9 cellular contexts compared by ENCODE assay signal in the genomic region with DNA sequence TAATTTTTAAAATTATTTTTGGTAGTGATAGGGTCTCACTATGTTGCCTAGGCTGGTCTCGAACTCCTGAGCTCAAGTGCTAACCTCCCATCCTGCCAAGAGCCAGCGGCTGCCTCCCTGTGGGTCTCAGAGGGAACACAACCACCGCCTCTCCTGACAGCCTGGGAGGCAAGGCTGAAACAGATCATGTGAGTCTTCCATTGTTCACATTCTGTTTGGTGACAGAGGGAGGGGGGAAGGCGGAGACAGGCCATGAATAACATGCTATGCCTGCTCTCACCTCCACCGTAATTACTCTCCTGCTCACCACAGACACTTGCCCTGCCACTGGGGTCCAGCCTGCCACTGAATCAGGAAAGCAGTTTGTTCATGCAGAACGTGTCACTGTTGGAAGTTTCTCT.
A peak's percentile ranks its signal among the peaks of the same experiment; 100 is the strongest.
DNase-seq lines count a peak whose midpoint lies in the region; ATAC-seq and TF ChIP-seq lines count a peak whose summit lies in the region.
"Had no signal": no experiment of that assay in that cellular context is flagged by ENCODE, and none has a peak within 500 bp of the region (broad histone marks: within the 10 kb centered on the region; RNA-seq: fewer than 3 reads in every experiment).

No MANE protein-coding gene starts in this region.

- H3K4ac ChIP-seq in mesendoderm (ENCODE audit: low read depth, low read length): no peak overlapping the region

- BruUV-seq in Calu3 (replicated peaks; lab: Mats Ljungman, UMichigan): no TSS peak

- no peaks in the 10 kb centered on the region for H3K27me3 Mint-ChIP-seq in Calu3 (ENCODE audit: unreplicated experiment)
- peaks cover 17% of the 10 kb centered on the region for H3K27me3 Mint-ChIP-seq in activated T-helper 1 cell treated with anti-CD3 and anti-CD28 coated beads, Interleukin-12 subunit alpha, Interleukin-12 subunit beta, Interleukin-2, Interleukin-4 antibody, amounts not matched to agents 30 ng/mL and 10 ng/mL and 1 ng/mL, durations not matched to agents 14 hours and 24 hours and 36 hours (ENCODE audit: insufficient read depth)

- CTCF ChIA-PET in Calu3 (lab: Charles Lee): interaction anchor here (1.4 to 1.9 kb wide), 3 partner anchors 11 to 141 kb away, joined by 4 to 8 read pairs (median 7); no protein-coding TSS in a partner anchor

- intact Hi-C loops in Calu3 (cut with micrococcal nuclease; ENCODE audit: unreplicated experiment): no loop called here
- intact Hi-C loops in activated T-helper 1 cell treated with anti-CD3 and anti-CD28 coated beads, Interleukin-12 subunit alpha, Interleukin-12 subunit beta, Interleukin-2, Interleukin-4 antibody, amounts not matched to agents 30 ng/mL and 10 ng/mL and 1 ng/mL, durations not matched to agents 14 hours and 24 hours and 36 hours (cut with micrococcal nuclease): no loop called here

- H3K9me3 Mint-ChIP-seq in Calu3 (ENCODE audit: low read depth, unreplicated experiment): no peaks in the 10 kb centered on the region
- no peaks in the 10 kb centered on the region for H3K9me3 Mint-ChIP-seq in activated T-helper 1 cell treated with anti-CD3 and anti-CD28 coated beads, Interleukin-12 subunit alpha, Interleukin-12 subunit beta, Interleukin-2, Interleukin-4 antibody, amounts not matched to agents 30 ng/mL and 10 ng/mL and 1 ng/mL, durations not matched to agents 14 hours and 24 hours and 36 hours

- H3K27me3 ChIP-seq in mesendoderm (ENCODE audit: insufficient read depth, low read length, poor library complexity): no peaks in the 10 kb centered on the region

- H3K56ac ChIP-seq in mesendoderm (ENCODE audit: low read length): peak overlapping the region; percentile 38

- no peaks in the 10 kb centered on the region for H3K79me1 ChIP-seq in mesendoderm (ENCODE audit: low read length)

- H4K5ac ChIP-seq in mesendoderm (ENCODE audit: low read length): no peak overlapping the region

- H3K4me1 Mint-ChIP-seq in Calu3 (ENCODE audit: low read depth, unreplicated experiment): peaks cover 27% of the 10 kb centered on the region
- no peaks in the 10 kb centered on the region for H3K4me1 Mint-ChIP-seq in activated T-helper 1 cell treated with anti-CD3 and anti-CD28 coated beads, Interleukin-12 subunit alpha, Interleukin-12 subunit beta, Interleukin-2, Interleukin-4 antibody, amounts not matched to agents 30 ng/mL and 10 ng/mL and 1 ng/mL, durations not matched to agents 14 hours and 24 hours and 36 hours (ENCODE audit: low read depth)

- DNase-seq in Calu3 (peak; percentile 69), NCI-H2081 (lab: John Stamatoyannopoulos, UW) (peak; percentile 86 to 90), dermis microvascular lymphatic vessel endothelial cell (ENCODE audit: low read depth in 2 of 2) (peak; percentile 69 to 76), mesendoderm (peak; percentile 95)
- no peak for DNase-seq in activated T-helper 1 cell treated with anti-CD3 and anti-CD28 coated beads, Interleukin-12 subunit alpha, Interleukin-12 subunit beta, Interleukin-2, Interleukin-4 antibody, amounts not matched to agents 30 ng/mL and 10 ng/mL and 1 ng/mL, durations not matched to agents 14 hours and 24 hours and 36 hours (ENCODE audit: low spot score)
- no peak for DNase-seq in stimulated activated CD4-positive, alpha-beta T cell treated with anti-CD3 and anti-CD28 coated beads, Interleukin-4, amount 100 ng/mL, for 24 hours
- DNase-seq in stimulated activated CD4-positive, alpha-beta T cell treated with anti-CD3 and anti-CD28 coated beads, Interleukin-4, amount 100 ng/mL, for 1 hour: no peak
- DNase-seq: effector memory CD4-positive, alpha-beta T cell had no signal

- no peak for TF ChIP-seq CTCF in Calu3 (IDR thresholded peaks at IDR 0.05; ENCODE audit: unreplicated experiment)

- no peak overlapping the region for H2BK15ac ChIP-seq in mesendoderm (replicated peaks; ENCODE audit: low read depth)

- H2BK5ac ChIP-seq in mesendoderm (ENCODE audit: low read length): no peak overlapping the region

- no peak overlapping the region for H3K4me3 Mint-ChIP-seq in Calu3 (ENCODE audit: low read depth, unreplicated experiment)
- no peak overlapping the region for H3K4me3 Mint-ChIP-seq in activated T-helper 1 cell treated with anti-CD3 and anti-CD28 coated beads, Interleukin-12 subunit alpha, Interleukin-12 subunit beta, Interleukin-2, Interleukin-4 antibody, amounts not matched to agents 30 ng/mL and 10 ng/mL and 1 ng/mL, durations not matched to agents 14 hours and 24 hours and 36 hours

- no peaks in the 10 kb centered on the region for H3K79me2 ChIP-seq in mesendoderm (ENCODE audit: control insufficient read depth, insufficient read depth, low read length)

- H3K36me3 ChIP-seq in mesendoderm (ENCODE audit: control insufficient read depth, insufficient read depth, low read length): no peaks in the 10 kb centered on the region

- no peak overlapping the region for H2BK120ac ChIP-seq in mesendoderm (ENCODE audit: low read depth, low read length)

- no peak overlapping the region for H4K8ac ChIP-seq in mesendoderm (ENCODE audit: low read depth, low read length)

- peak overlapping the region; percentile 57 for H3K23ac ChIP-seq in mesendoderm (ENCODE audit: low read length)

- H3K9ac ChIP-seq in mesendoderm (ENCODE audit: low read length): no peak overlapping the region

- H3K4me3 ChIP-seq in mesendoderm (ENCODE audit: low read length): no peak overlapping the region

- peaks cover 14% of the 10 kb centered on the region for H3K4me1 ChIP-seq in mesendoderm (ENCODE audit: control insufficient read depth, low read depth, low read length)

- H3K27ac Mint-ChIP-seq in Calu3 (ENCODE audit: unreplicated experiment): peak overlapping the region; percentile 56
- H3K27ac Mint-ChIP-seq in activated T-helper 1 cell treated with anti-CD3 and anti-CD28 coated beads, Interleukin-12 subunit alpha, Interleukin-12 subunit beta, Interleukin-2, Interleukin-4 antibody, amounts not matched to agents 30 ng/mL and 10 ng/mL and 1 ng/mL, durations not matched to agents 14 hours and 24 hours and 36 hours: no peak overlapping the region

- H3K36me3 Mint-ChIP-seq in Calu3 (ENCODE audit: insufficient read depth, unreplicated experiment): no peaks in the 10 kb centered on the region
- H3K36me3 Mint-ChIP-seq in activated T-helper 1 cell treated with anti-CD3 and anti-CD28 coated beads, Interleukin-12 subunit alpha, Interleukin-12 subunit beta, Interleukin-2, Interleukin-4 antibody, amounts not matched to agents 30 ng/mL and 10 ng/mL and 1 ng/mL, durations not matched to agents 14 hours and 24 hours and 36 hours (ENCODE audit: low read depth): no peaks in the 10 kb centered on the region

- no peak overlapping the region for H3K4me2 ChIP-seq in mesendoderm (ENCODE audit: low read length)

- WGBS in mesendoderm (ENCODE audit: extremely low coverage, insufficient coverage, low lambda C conversion rate): no CpG with 5 or more reads among the region's 6 CpGs

- ATAC-seq in GM19324 (IDR thresholded peaks at IDR 0.05; ENCODE audit: low FRiP score, unreplicated experiment): no peak

- no peak overlapping the region for H2AK5ac ChIP-seq in mesendoderm (ENCODE audit: low read length)

- no peak overlapping the region for H3K27ac ChIP-seq in mesendoderm (ENCODE audit: low read depth, low read length)

- H3K18ac ChIP-seq in mesendoderm (ENCODE audit: low read length): no peak overlapping the region

Comparison
In these comparisons a context has a peak if more than half of its experiments do, and no peak if none do; other contexts are left out.
1. DNase-seq: peak in Calu3 (single experiment), NCI-H2081 (2 of 2), dermis microvascular lymphatic vessel endothelial cell (2 of 2) and mesendoderm (single experiment); none in activated T-helper 1 cell treated with anti-CD3 and anti-CD28 coated beads, Interleukin-12 subunit alpha, Interleukin-12 subunit beta, Interleukin-2, Interleukin-4 antibody, amounts not matched to agents 30 ng/mL and 10 ng/mL and 1 ng/mL, durations not matched to agents 14 hours and 24 hours and 36 hours (single experiment), stimulated activated CD4-positive, alpha-beta T cell treated with anti-CD3 and anti-CD28 coated beads, Interleukin-4, amount 100 ng/mL, for 24 hours (single experiment) and stimulated activated CD4-positive, alpha-beta T cell treated with anti-CD3 and anti-CD28 coated beads, Interleukin-4, amount 100 ng/mL, for 1 hour (single experiment).